20 cellular contexts compared by ENCODE assay signal in genomic region chr22:37647928-37648327, GRCh38. TPM values are rescaled to one million over a fixed set of nuclear protein-coding genes. Genes with fewer than 3 reads are reported as not detected.
DNase-seq lines count a peak whose midpoint lies in the region; ATAC-seq and TF ChIP-seq lines count a peak whose summit lies in the region.
"Had no signal": no experiment of that assay in that cellular context is flagged by ENCODE, and none has a peak within 500 bp of the region (broad histone marks: within the 10 kb centered on the region; RNA-seq: fewer than 3 reads in every experiment).

No MANE protein-coding gene starts in this region.

- TF ChIP-seq CTCF in AG10803 (conservative IDR thresholded peaks at IDR 0.05; ENCODE audit: low read length) (no peak), astrocyte of the spinal cord (IDR thresholded peaks at IDR 0.05; ENCODE audit: low read depth, low read length) (no peak)

- DNase-seq in AG10803 (ENCODE audit: low read depth) (peak; percentile 36), HUDEP-2 (lab: John Stamatoyannopoulos, UW; ENCODE audit: unreplicated experiment in 76 of 76) (peak in 75 of 76 experiments; percentile 25 to 97 (median 87)), astrocyte of the spinal cord (ENCODE audit: low read depth, low spot score) (peak; percentile 59), mucosa of gallbladder (ENCODE audit: low spot score) (peak; percentile 72), NCI-H748 treated with DMSO at 0.1 percent for 48 hours (lab: John Stamatoyannopoulos, UW) (no peak), NOMO-1 (lab: John Stamatoyannopoulos, UW; ENCODE audit: unreplicated experiment in 2 of 2) (no peak), islet precursor cell (no peak)
- no peak for DNase-seq in natural killer cell treated with Interleukin-12 subunit alpha and Interleukin-12 subunit beta and Interleukin-15 and Interleukin-18, amount 100 ng/mL, for 72 hours (ENCODE audit: low spot score)
- DNase-seq: activated CD8-positive, alpha-beta memory T cell treated with anti-CD3 and anti-CD28 coated beads, Interleukin-2, amount 50 U/mL, for 48 hours; central memory CD4-positive, alpha-beta T cell; DMS153; GDM1; KG1; naive thymus-derived CD8-positive, alpha-beta T cell; NCI-H1092; NCI-H2029 treated with DMSO at 0.1 percent for 48 hours; Right ventricle myocardium superior had no signal

- no peaks in the 10 kb centered on the region for H3K9me3 Mint-ChIP-seq in natural killer cell treated with Interleukin-12 subunit alpha and Interleukin-12 subunit beta and Interleukin-15 and Interleukin-18, amount 100 ng/mL, for 72 hours
- H3K9me3 Mint-ChIP-seq: naive thymus-derived CD8-positive, alpha-beta T cell had no signal

- H3K4me3 ChIP-seq in AG10803 (ENCODE audit: low read length) (no peak overlapping the region), astrocyte of the spinal cord (ENCODE audit: low read depth, low read length) (no peak overlapping the region)
- H3K4me3 ChIP-seq: ovary, right lobe of liver, thoracic aorta had no signal

- in situ Hi-C loops in astrocyte of the spinal cord (cut with HindIII; ENCODE audit: low sequenced_read_pairs): no loop called here

- H3K27ac Mint-ChIP-seq in natural killer cell treated with Interleukin-12 subunit alpha and Interleukin-12 subunit beta and Interleukin-15 and Interleukin-18, amount 100 ng/mL, for 72 hours: no peak overlapping the region

- peaks cover 5% of the 10 kb centered on the region for H3K36me3 Mint-ChIP-seq in natural killer cell treated with Interleukin-12 subunit alpha and Interleukin-12 subunit beta and Interleukin-15 and Interleukin-18, amount 100 ng/mL, for 72 hours

- no peaks in the 10 kb centered on the region for H3K27me3 Mint-ChIP-seq in natural killer cell treated with Interleukin-12 subunit alpha and Interleukin-12 subunit beta and Interleukin-15 and Interleukin-18, amount 100 ng/mL, for 72 hours
- H3K27me3 Mint-ChIP-seq: naive thymus-derived CD8-positive, alpha-beta T cell had no signal

- H3K4me1 Mint-ChIP-seq in natural killer cell treated with Interleukin-12 subunit alpha and Interleukin-12 subunit beta and Interleukin-15 and Interleukin-18, amount 100 ng/mL, for 72 hours (ENCODE audit: low read depth in 2 of 2): peaks cover 8 to 12% of the 10 kb centered on the region in 2 donors

- no peak overlapping the region for H3K4me3 Mint-ChIP-seq in natural killer cell treated with Interleukin-12 subunit alpha and Interleukin-12 subunit beta and Interleukin-15 and Interleukin-18, amount 100 ng/mL, for 72 hours
- H3K4me3 Mint-ChIP-seq: naive thymus-derived CD8-positive, alpha-beta T cell had no signal

- ATAC-seq in natural killer cell treated with Interleukin-12 subunit alpha and Interleukin-12 subunit beta and Interleukin-15 and Interleukin-18, amount 100 ng/mL, for 72 hours: no peak
- ATAC-seq: naive thymus-derived CD8-positive, alpha-beta T cell had no signal

RNA-seq across cellular contexts. Expression of gene SH3BP1, which starts 8.5 kb away (rescaled TPM):
- total RNA-seq in mucosa of gallbladder: 13.6 TPM
- 100 to 1,000 TPM; 160 to 229 TPM for total RNA-seq in natural killer cell treated with Interleukin-12 subunit alpha and Interleukin-12 subunit beta and Interleukin-15 and Interleukin-18, amount 100 ng/mL, for 72 hours

RNA-seq across cellular contexts. Expression of gene PDXP, which starts 10.6 kb away (rescaled TPM):
- total RNA-seq in mucosa of gallbladder: 12.1 TPM
- total RNA-seq in natural killer cell treated with Interleukin-12 subunit alpha and Interleukin-12 subunit beta and Interleukin-15 and Interleukin-18, amount 100 ng/mL, for 72 hours: 10 to 100 TPM; 43.9 to 58.4 TPM

RNA-seq across cellular contexts. Expression of gene LGALS1, which starts 27.5 kb away (rescaled TPM):
- total RNA-seq in mucosa of gallbladder: 587 TPM
- 100 to 1,000 TPM; 290 to 675 TPM for total RNA-seq in natural killer cell treated with Interleukin-12 subunit alpha and Interleukin-12 subunit beta and Interleukin-15 and Interleukin-18, amount 100 ng/mL, for 72 hours

RNA-seq across cellular contexts. Expression of gene NOL12, which starts 38.2 kb away (rescaled TPM):
- total RNA-seq in mucosa of gallbladder: 27.1 TPM
- 10 to 100 TPM; 37.4 to 48.3 TPM for total RNA-seq in natural killer cell treated with Interleukin-12 subunit alpha and Interleukin-12 subunit beta and Interleukin-15 and Interleukin-18, amount 100 ng/mL, for 72 hours

RNA-seq across cellular contexts. Expression of gene GGA1, which starts 39.3 kb away (rescaled TPM):
- 81.5 TPM for total RNA-seq in mucosa of gallbladder
- 100 to 1,000 TPM in 1 of 2 donors, 10 to 100 TPM in 1; 85.5 to 142 TPM for total RNA-seq in natural killer cell treated with Interleukin-12 subunit alpha and Interleukin-12 subunit beta and Interleukin-15 and Interleukin-18, amount 100 ng/mL, for 72 hours

Comparison
In these comparisons a context has a peak if more than half of its experiments do, and no peak if none do; other contexts are left out.
1. DNase-seq: peak in AG10803 (single experiment), HUDEP-2 (75 of 76), astrocyte of the spinal cord (single experiment) and mucosa of gallbladder (single experiment); none in NCI-H748 treated with DMSO at 0.1 percent for 48 hours (single experiment), NOMO-1 (0 of 2), islet precursor cell (single experiment) and natural killer cell treated with Interleukin-12 subunit alpha and Interleukin-12 subunit beta and Interleukin-15 and Interleukin-18, amount 100 ng/mL, for 72 hours (single experiment).
2. RNA of gene SH3BP1, which starts 8.5 kb away (total RNA-seq): 160 to 229 TPM in natural killer cell treated with Interleukin-12 subunit alpha and Interleukin-12 subunit beta and Interleukin-15 and Interleukin-18, amount 100 ng/mL, for 72 hours; 13.6 TPM in mucosa of gallbladder (single experiment); every median in the first group is over 10 times any median in the second.